In genomic region chr5:150553402-150553801, GRCh38 we compare ENCODE assay signal across 36 cellular contexts.
"Had no signal": no experiment of that assay in that cellular context is flagged by ENCODE, and none has a peak within 500 bp of the region (broad histone marks: within the 10 kb centered on the region; RNA-seq: fewer than 3 reads in every experiment).

No MANE protein-coding gene starts in this region.

- H3K36me3 Mint-ChIP-seq: activated CD4-positive, alpha-beta memory T cell treated with anti-CD3 and anti-CD28 coated beads for 36 hours; activated naive CD4-positive, alpha-beta T cell treated with anti-CD3 and anti-CD28 coated beads, Interleukin-2, amount 50 U/mL, for 72 hours; activated naive CD8-positive, alpha-beta T cell treated with anti-CD3 and anti-CD28 coated beads for 36 hours had no signal

- H3K27ac ChIP-seq: adrenal gland, body of pancreas, brain microvascular endothelial cell, breast epithelium, WERI-Rb-1 had no signal

- H3K27ac Mint-ChIP-seq: activated CD4-positive, alpha-beta memory T cell treated with anti-CD3 and anti-CD28 coated beads for 36 hours; activated CD4-positive, alpha-beta T cell treated with anti-CD3 and anti-CD28 coated beads for 36 hours; activated CD4-positive, alpha-beta T cell treated with anti-CD3 and anti-CD28 coated beads, Interleukin-2, amount 10 ng/mL, durations not matched to agents 7 days and 5 days; activated CD8-positive, alpha-beta T cell treated with anti-CD3 and anti-CD28 coated beads for 36 hours; activated naive CD4-positive, alpha-beta T cell treated with anti-CD3 and anti-CD28 coated beads for 36 hours; activated naive CD4-positive, alpha-beta T cell treated with anti-CD3 and anti-CD28 coated beads, Interleukin-2, amount 50 U/mL, for 72 hours; activated naive CD8-positive, alpha-beta T cell treated with anti-CD3 and anti-CD28 coated beads for 36 hours; activated T-cell treated with anti-CD3 and anti-CD28 coated beads, Interleukin-2, amount 50 U/mL, for 72 hours; activated T-helper 1 cell treated with anti-CD3 and anti-CD28 coated beads, Interleukin-12 subunit alpha, Interleukin-12 subunit beta, Interleukin-2, Interleukin-4 antibody, amounts not matched to agents 30 ng/mL and 10 ng/mL and 1 ng/mL, durations not matched to agents 14 hours and 24 hours and 36 hours; activated T-helper 17 cell treated with anti-CD3 and anti-CD28 coated beads, Interleukin-2, amount 50 U/mL, for 72 hours; T-helper 1 cell treated with Interleukin-12 subunit alpha and Interleukin-12 subunit beta and Interleukin-4 antibody, amounts not matched to agents 30 μg/mL and 1 μg/mL, for 36 hours; T-helper 2 cell treated with Interferon-gamma antibody and Interleukin-4, amounts not matched to agents 5 μg/mL and 100 μg/mL, for 36 hours; WTC11 had no signal

- H3K4me1 ChIP-seq: adrenal gland, body of pancreas had no signal

- H3K27me3 Mint-ChIP-seq: activated CD4-positive, alpha-beta memory T cell treated with anti-CD3 and anti-CD28 coated beads for 36 hours; activated CD4-positive, alpha-beta T cell treated with anti-CD3 and anti-CD28 coated beads for 36 hours; activated CD4-positive, alpha-beta T cell treated with anti-CD3 and anti-CD28 coated beads, Interleukin-2, amount 10 ng/mL, durations not matched to agents 7 days and 5 days; activated CD8-positive, alpha-beta T cell treated with anti-CD3 and anti-CD28 coated beads for 36 hours; activated naive CD8-positive, alpha-beta T cell treated with anti-CD3 and anti-CD28 coated beads for 36 hours; activated T-helper 17 cell treated with anti-CD3 and anti-CD28 coated beads, Interleukin-2, amount 50 U/mL, for 72 hours had no signal

- DNase-seq: activated CD4-positive, alpha-beta memory T cell treated with anti-CD3 and anti-CD28 coated beads for 36 hours; activated CD4-positive, alpha-beta T cell treated with anti-CD3 and anti-CD28 coated beads for 1 hour; activated CD4-positive, alpha-beta T cell treated with anti-CD3 and anti-CD28 coated beads for 36 hours; activated CD4-positive, alpha-beta T cell treated with anti-CD3 and anti-CD28 coated beads for 48 hours; activated CD4-positive, alpha-beta T cell treated with anti-CD3 and anti-CD28 coated beads, Interleukin-2, amount 10 ng/mL, durations not matched to agents 7 days and 5 days; activated CD4-positive, CD25-positive, alpha-beta regulatory T cell; activated CD8-positive, alpha-beta memory T cell treated with anti-CD3 and anti-CD28 coated beads, Interleukin-2, amount 50 U/mL, for 4 hours; activated CD8-positive, alpha-beta T cell treated with anti-CD3 and anti-CD28 coated beads for 36 hours; activated effector memory CD4-positive, alpha-beta T cell treated with anti-CD3 and anti-CD28 coated beads, Interleukin-2, amount 50 U/mL, for 16 hours; activated gamma-delta T cell treated with Interleukin-2 at 50 U/mL for 16 hours; activated naive CD4-positive, alpha-beta T cell; activated naive CD4-positive, alpha-beta T cell treated with anti-CD3 and anti-CD28 coated beads for 36 hours; activated naive CD4-positive, alpha-beta T cell treated with anti-CD3 and anti-CD28 coated beads, Interleukin-2, amount 50 U/mL, for 16 hours; activated naive CD8-positive, alpha-beta T cell treated with anti-CD3 and anti-CD28 coated beads for 36 hours; activated T-cell treated with anti-CD3 and anti-CD28 coated beads for 4 hours; activated T-cell treated with anti-CD3 and anti-CD28 coated beads, Interleukin-2, amount 50 U/mL, for 1 hour; activated T-cell treated with anti-CD3 and anti-CD28 coated beads, Interleukin-2, amount 50 U/mL, for 4 hours; activated T-cell treated with anti-CD3 and anti-CD28 coated beads, Interleukin-2, amount 50 U/mL, for 72 hours; amniotic stem cell; body of pancreas; brain microvascular endothelial cell; central memory CD4-positive, alpha-beta T cell; T-helper 1 cell; T-helper 2 cell; T-helper 9 cell; WERI-Rb-1 had no signal

- H3K36me3 ChIP-seq: breast epithelium had no signal

- H3K9me3 Mint-ChIP-seq: activated CD4-positive, alpha-beta memory T cell treated with anti-CD3 and anti-CD28 coated beads for 36 hours; activated CD4-positive, alpha-beta T cell treated with anti-CD3 and anti-CD28 coated beads, Interleukin-2, amount 10 ng/mL, durations not matched to agents 7 days and 5 days; activated CD8-positive, alpha-beta T cell treated with anti-CD3 and anti-CD28 coated beads for 36 hours; activated naive CD4-positive, alpha-beta T cell treated with anti-CD3 and anti-CD28 coated beads for 36 hours; activated naive CD4-positive, alpha-beta T cell treated with anti-CD3 and anti-CD28 coated beads, Interleukin-2, amount 50 U/mL, for 72 hours; activated naive CD8-positive, alpha-beta T cell treated with anti-CD3 and anti-CD28 coated beads for 36 hours; activated T-cell treated with anti-CD3 and anti-CD28 coated beads, Interleukin-2, amount 50 U/mL, for 4 hours; activated T-cell treated with anti-CD3 and anti-CD28 coated beads, Interleukin-2, amount 50 U/mL, for 72 hours; activated T-helper 1 cell treated with anti-CD3 and anti-CD28 coated beads, Interleukin-12 subunit alpha, Interleukin-12 subunit beta, Interleukin-2, Interleukin-4 antibody, amounts not matched to agents 30 ng/mL and 10 ng/mL and 1 ng/mL, durations not matched to agents 14 hours and 24 hours and 36 hours; activated T-helper 17 cell treated with anti-CD3 and anti-CD28 coated beads, Interleukin-2, amount 50 U/mL, for 72 hours; T-helper 1 cell treated with Interleukin-12 subunit alpha and Interleukin-12 subunit beta and Interleukin-4 antibody, amounts not matched to agents 30 μg/mL and 1 μg/mL, for 36 hours; T-helper 2 cell treated with Interferon-gamma antibody and Interleukin-4, amounts not matched to agents 5 μg/mL and 100 μg/mL, for 36 hours; WTC11 had no signal

- FAIRE-seq: astrocyte had no signal

- ATAC-seq: activated CD4-positive, alpha-beta T cell treated with anti-CD3 and anti-CD28 coated beads for 36 hours; activated CD4-positive, CD25-positive, alpha-beta regulatory T cell treated with anti-CD3 and anti-CD28 coated beads, Interleukin-2, amount 50 U/mL, for 24 hours; activated CD8-positive, alpha-beta T cell treated with anti-CD3 and anti-CD28 coated beads for 36 hours; activated naive CD4-positive, alpha-beta T cell treated with anti-CD3 and anti-CD28 coated beads, Interleukin-2, amount 50 U/mL, for 72 hours; activated T-cell treated with anti-CD3 and anti-CD28 coated beads, Interleukin-2, amount 50 U/mL, for 4 hours; activated T-cell treated with anti-CD3 and anti-CD28 coated beads, Interleukin-2, amount 50 U/mL, for 72 hours; activated T-helper 17 cell treated with anti-CD3 and anti-CD28 coated beads, Interleukin-2, amount 50 U/mL, for 72 hours; body of pancreas; WTC11 had no signal

- H3K4me3 ChIP-seq: adrenal gland, body of pancreas, breast epithelium had no signal

- H3K4me3 Mint-ChIP-seq: activated CD4-positive, alpha-beta memory T cell treated with anti-CD3 and anti-CD28 coated beads for 36 hours; activated CD4-positive, alpha-beta T cell treated with anti-CD3 and anti-CD28 coated beads for 36 hours; activated CD4-positive, alpha-beta T cell treated with anti-CD3 and anti-CD28 coated beads, Interleukin-2, amount 10 ng/mL, durations not matched to agents 7 days and 5 days; activated CD8-positive, alpha-beta T cell treated with anti-CD3 and anti-CD28 coated beads for 36 hours; activated naive CD4-positive, alpha-beta T cell treated with anti-CD3 and anti-CD28 coated beads for 36 hours; activated naive CD8-positive, alpha-beta T cell treated with anti-CD3 and anti-CD28 coated beads for 36 hours; activated T-cell treated with anti-CD3 and anti-CD28 coated beads, Interleukin-2, amount 50 U/mL, for 4 hours; activated T-cell treated with anti-CD3 and anti-CD28 coated beads, Interleukin-2, amount 50 U/mL, for 72 hours; activated T-helper 1 cell treated with anti-CD3 and anti-CD28 coated beads, Interleukin-12 subunit alpha, Interleukin-12 subunit beta, Interleukin-2, Interleukin-4 antibody, amounts not matched to agents 30 ng/mL and 10 ng/mL and 1 ng/mL, durations not matched to agents 14 hours and 24 hours and 36 hours; activated T-helper 17 cell treated with anti-CD3 and anti-CD28 coated beads, Interleukin-2, amount 50 U/mL, for 72 hours; T-helper 1 cell treated with Interleukin-12 subunit alpha and Interleukin-12 subunit beta and Interleukin-4 antibody, amounts not matched to agents 30 μg/mL and 1 μg/mL, for 36 hours; T-helper 2 cell treated with Interferon-gamma antibody and Interleukin-4, amounts not matched to agents 5 μg/mL and 100 μg/mL, for 36 hours; WTC11 had no signal

- H3K4me1 Mint-ChIP-seq: activated CD4-positive, alpha-beta T cell treated with anti-CD3 and anti-CD28 coated beads for 36 hours; activated CD4-positive, alpha-beta T cell treated with anti-CD3 and anti-CD28 coated beads, Interleukin-2, amount 10 ng/mL, durations not matched to agents 7 days and 5 days; activated naive CD8-positive, alpha-beta T cell treated with anti-CD3 and anti-CD28 coated beads for 36 hours; activated T-helper 17 cell treated with anti-CD3 and anti-CD28 coated beads, Interleukin-2, amount 50 U/mL, for 72 hours had no signal

- H3K9me3 ChIP-seq: adrenal gland, body of pancreas, breast epithelium had no signal

- H3K27me3 ChIP-seq: adrenal gland, body of pancreas, brain microvascular endothelial cell, breast epithelium had no signal
